1 cellular context compared by ENCODE assay signal in the genomic region with DNA sequence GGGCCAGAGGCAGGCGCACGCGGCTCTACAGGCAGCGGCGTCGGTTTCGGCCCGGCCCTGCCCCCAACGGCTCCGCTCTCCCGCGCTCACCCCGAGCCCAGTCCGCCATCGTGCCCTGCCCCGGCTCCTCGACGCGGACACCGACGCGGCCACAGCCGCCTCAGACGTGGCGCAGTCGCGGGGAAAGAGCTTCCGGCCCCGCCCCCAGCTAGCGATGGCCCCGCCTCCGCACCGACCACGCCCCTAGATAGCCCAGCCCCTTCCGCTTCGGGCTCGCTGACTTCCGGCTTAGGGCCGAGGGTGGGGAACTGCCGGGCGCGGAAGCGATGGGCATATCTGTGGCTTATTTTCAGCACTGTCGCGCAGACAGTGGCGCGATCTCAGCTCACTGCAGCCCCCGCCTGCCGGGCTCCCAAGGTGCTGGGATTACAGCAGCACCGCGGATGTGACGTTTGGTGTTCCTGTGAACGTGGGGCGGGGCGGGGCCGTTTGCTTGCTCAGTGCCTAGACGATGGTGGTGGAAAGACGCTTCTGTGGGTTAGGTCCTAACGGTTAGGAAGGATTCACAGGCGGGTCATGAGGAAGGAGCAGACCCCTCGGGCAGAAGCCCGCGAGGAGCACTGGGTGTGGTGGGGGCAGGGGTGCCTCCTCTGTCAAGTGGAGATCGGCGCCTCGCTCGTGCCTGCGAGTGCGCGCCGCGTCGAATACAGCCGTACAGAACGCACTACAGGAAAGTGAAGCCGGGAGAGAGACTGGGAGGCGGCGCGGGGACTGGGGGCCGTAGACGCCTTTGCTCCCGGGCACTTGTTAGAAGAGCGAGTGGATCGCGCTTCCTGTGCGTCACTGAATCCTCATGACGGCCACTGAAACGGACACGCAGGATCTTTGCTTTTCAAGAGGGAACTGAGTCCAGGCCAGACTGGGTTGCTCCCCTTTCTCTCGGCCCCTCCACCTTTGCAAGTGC.
A peak's percentile ranks its signal among the peaks of the same experiment; 100 is the strongest.
TF ChIP-seq lines count a peak whose summit lies in the region.

A gene with protein sequence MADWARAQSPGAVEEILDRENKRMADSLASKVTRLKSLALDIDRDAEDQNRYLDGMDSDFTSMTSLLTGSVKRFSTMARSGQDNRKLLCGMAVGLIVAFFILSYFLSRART (minus strand): TSS at position 187 of the 964 bp plus-strand sequence. CDS start 78 bp downstream, at position 109.
A gene (plus strand): TSS at position 496 of the 964 bp plus-strand sequence. CDS start 1,147 bp downstream, outside the sequence.

TF ChIP-seq in K562, 482 proteins besides CTCF, POLR2A, EP300 and RAD21 (continued from another document and continues in another):
- TF ChIP-seq, protein P1, sequence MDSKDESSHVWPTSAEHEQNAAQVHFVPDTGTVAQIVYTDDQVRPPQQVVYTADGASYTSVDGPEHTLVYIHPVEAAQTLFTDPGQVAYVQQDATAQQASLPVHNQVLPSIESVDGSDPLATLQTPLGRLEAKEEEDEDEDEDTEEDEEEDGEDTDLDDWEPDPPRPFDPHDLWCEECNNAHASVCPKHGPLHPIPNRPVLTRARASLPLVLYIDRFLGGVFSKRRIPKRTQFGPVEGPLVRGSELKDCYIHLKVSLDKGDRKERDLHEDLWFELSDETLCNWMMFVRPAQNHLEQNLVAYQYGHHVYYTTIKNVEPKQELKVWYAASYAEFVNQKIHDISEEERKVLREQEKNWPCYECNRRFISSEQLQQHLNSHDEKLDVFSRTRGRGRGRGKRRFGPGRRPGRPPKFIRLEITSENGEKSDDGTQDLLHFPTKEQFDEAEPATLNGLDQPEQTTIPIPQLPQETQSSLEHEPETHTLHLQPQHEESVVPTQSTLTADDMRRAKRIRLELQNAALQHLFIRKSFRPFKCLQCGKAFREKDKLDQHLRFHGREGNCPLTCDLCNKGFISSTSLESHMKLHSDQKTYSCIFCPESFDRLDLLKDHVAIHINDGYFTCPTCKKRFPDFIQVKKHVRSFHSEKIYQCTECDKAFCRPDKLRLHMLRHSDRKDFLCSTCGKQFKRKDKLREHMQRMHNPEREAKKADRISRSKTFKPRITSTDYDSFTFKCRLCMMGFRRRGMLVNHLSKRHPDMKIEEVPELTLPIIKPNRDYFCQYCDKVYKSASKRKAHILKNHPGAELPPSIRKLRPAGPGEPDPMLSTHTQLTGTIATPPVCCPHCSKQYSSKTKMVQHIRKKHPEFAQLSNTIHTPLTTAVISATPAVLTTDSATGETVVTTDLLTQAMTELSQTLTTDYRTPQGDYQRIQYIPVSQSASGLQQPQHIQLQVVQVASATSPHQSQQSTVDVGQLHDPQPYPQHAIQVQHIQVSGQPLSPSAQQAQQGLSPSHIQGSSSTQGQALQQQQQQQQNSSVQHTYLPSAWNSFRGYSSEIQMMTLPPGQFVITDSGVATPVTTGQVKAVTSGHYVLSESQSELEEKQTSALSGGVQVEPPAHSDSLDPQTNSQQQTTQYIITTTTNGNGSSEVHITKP (IDR thresholded peaks at IDR 0.05; ENCODE audit: partially characterized antibody) = peak; percentile 11
- TF ChIP-seq, protein P2, sequence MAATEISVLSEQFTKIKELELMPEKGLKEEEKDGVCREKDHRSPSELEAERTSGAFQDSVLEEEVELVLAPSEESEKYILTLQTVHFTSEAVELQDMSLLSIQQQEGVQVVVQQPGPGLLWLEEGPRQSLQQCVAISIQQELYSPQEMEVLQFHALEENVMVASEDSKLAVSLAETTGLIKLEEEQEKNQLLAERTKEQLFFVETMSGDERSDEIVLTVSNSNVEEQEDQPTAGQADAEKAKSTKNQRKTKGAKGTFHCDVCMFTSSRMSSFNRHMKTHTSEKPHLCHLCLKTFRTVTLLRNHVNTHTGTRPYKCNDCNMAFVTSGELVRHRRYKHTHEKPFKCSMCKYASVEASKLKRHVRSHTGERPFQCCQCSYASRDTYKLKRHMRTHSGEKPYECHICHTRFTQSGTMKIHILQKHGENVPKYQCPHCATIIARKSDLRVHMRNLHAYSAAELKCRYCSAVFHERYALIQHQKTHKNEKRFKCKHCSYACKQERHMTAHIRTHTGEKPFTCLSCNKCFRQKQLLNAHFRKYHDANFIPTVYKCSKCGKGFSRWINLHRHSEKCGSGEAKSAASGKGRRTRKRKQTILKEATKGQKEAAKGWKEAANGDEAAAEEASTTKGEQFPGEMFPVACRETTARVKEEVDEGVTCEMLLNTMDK (IDR thresholded peaks at IDR 0.05; ENCODE audit: borderline replicate concordance, insufficient read depth, low read depth, low read length, poor library complexity, severe bottlenecking) = no peak
- TF ChIP-seq ARID1B (IDR thresholded peaks at IDR 0.05) (no peak), HOXB6 (CRISPR knock-in tag; IDR thresholded peaks at IDR 0.05; ENCODE audit: borderline replicate concordance) (no peak), ZNF124 (CRISPR knock-in tag; IDR thresholded peaks at IDR 0.05) (no peak), SAFB (IDR thresholded peaks at IDR 0.05; ENCODE audit: borderline replicate concordance, low read depth, low read length) (no peak; the same call in 1 of the 2 replicates), ZNF253 (CRISPR knock-in tag; conservative IDR thresholded peaks at IDR 0.05) (no peak), EHMT2 (IDR thresholded peaks at IDR 0.05) (no peak), EWSR1 (IDR thresholded peaks at IDR 0.05; ENCODE audit: borderline replicate concordance, low read depth, partially characterized antibody) (no peak), MYC (IDR thresholded peaks at IDR 0.05; ENCODE audit: low read depth, low read length) (no peak; the same call in 1 of the 2 replicates), MYC (CRISPR knock-in tag; IDR thresholded peaks at IDR 0.05; ENCODE audit: borderline replicate concordance, low read depth) (peak; percentile 60; the same call in 1 of the 2 replicates), SIN3A (IDR thresholded peaks at IDR 0.05; ENCODE audit: borderline replicate concordance in 2 of 2, control insufficient read depth in 1 of 2, low read depth in 2 of 2, low read length in 2 of 2) (peak in 1 of 2 experiments; percentile 48; a peak in 1 of 4 replicates), FIP1L1 (IDR thresholded peaks at IDR 0.05; ENCODE audit: low read depth, low read length, poor library complexity, severe bottlenecking) (peak; percentile 80), RBBP5 (IDR thresholded peaks at IDR 0.05; ENCODE audit: borderline replicate concordance, insufficient read depth, low read length, poor library complexity, severe bottlenecking) (peak; percentile 21), POLR3A (IDR thresholded peaks at IDR 0.05; ENCODE audit: borderline replicate concordance, extremely low read depth, insufficient read depth, insufficient read length) (no peak), YY1 (IDR thresholded peaks at IDR 0.05; ENCODE audit: borderline replicate concordance in 1 of 3, control insufficient read depth in 1 of 3, extremely low read depth in 1 of 3, insufficient read depth in 3 of 3, insufficient read length in 1 of 3, insufficient replicate concordance in 2 of 3, low read depth in 1 of 3, low read length in 2 of 3) (peak; percentile 32 to 79 (median 63)), ZNF408 (CRISPR knock-in tag; IDR thresholded peaks at IDR 0.05; ENCODE audit: low read depth) (no peak), ZBTB7A (IDR thresholded peaks at IDR 0.05; ENCODE audit: borderline replicate concordance, control insufficient read depth, low read depth, low read length) (peak; percentile 26; the same call in 1 of the 2 replicates)
- TF ChIP-seq, protein P3, sequence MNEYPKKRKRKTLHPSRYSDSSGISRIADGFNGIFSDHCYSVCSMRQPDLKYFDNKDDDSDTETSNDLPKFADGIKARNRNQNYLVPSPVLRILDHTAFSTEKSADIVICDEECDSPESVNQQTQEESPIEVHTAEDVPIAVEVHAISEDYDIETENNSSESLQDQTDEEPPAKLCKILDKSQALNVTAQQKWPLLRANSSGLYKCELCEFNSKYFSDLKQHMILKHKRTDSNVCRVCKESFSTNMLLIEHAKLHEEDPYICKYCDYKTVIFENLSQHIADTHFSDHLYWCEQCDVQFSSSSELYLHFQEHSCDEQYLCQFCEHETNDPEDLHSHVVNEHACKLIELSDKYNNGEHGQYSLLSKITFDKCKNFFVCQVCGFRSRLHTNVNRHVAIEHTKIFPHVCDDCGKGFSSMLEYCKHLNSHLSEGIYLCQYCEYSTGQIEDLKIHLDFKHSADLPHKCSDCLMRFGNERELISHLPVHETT (CRISPR knock-in tag; conservative IDR thresholded peaks at IDR 0.05 in 1 of 2, IDR thresholded peaks at IDR 0.05 in 1 of 2) = peak in 1 of 2 experiments; percentile 92; a peak in 2 of 4 replicates
- TF ChIP-seq, protein P4, sequence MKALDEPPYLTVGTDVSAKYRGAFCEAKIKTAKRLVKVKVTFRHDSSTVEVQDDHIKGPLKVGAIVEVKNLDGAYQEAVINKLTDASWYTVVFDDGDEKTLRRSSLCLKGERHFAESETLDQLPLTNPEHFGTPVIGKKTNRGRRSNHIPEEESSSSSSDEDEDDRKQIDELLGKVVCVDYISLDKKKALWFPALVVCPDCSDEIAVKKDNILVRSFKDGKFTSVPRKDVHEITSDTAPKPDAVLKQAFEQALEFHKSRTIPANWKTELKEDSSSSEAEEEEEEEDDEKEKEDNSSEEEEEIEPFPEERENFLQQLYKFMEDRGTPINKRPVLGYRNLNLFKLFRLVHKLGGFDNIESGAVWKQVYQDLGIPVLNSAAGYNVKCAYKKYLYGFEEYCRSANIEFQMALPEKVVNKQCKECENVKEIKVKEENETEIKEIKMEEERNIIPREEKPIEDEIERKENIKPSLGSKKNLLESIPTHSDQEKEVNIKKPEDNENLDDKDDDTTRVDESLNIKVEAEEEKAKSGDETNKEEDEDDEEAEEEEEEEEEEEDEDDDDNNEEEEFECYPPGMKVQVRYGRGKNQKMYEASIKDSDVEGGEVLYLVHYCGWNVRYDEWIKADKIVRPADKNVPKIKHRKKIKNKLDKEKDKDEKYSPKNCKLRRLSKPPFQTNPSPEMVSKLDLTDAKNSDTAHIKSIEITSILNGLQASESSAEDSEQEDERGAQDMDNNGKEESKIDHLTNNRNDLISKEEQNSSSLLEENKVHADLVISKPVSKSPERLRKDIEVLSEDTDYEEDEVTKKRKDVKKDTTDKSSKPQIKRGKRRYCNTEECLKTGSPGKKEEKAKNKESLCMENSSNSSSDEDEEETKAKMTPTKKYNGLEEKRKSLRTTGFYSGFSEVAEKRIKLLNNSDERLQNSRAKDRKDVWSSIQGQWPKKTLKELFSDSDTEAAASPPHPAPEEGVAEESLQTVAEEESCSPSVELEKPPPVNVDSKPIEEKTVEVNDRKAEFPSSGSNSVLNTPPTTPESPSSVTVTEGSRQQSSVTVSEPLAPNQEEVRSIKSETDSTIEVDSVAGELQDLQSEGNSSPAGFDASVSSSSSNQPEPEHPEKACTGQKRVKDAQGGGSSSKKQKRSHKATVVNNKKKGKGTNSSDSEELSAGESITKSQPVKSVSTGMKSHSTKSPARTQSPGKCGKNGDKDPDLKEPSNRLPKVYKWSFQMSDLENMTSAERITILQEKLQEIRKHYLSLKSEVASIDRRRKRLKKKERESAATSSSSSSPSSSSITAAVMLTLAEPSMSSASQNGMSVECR (CRISPR knock-in tag; IDR thresholded peaks at IDR 0.05) = peak; percentile 87
- TF ChIP-seq, protein P5, sequence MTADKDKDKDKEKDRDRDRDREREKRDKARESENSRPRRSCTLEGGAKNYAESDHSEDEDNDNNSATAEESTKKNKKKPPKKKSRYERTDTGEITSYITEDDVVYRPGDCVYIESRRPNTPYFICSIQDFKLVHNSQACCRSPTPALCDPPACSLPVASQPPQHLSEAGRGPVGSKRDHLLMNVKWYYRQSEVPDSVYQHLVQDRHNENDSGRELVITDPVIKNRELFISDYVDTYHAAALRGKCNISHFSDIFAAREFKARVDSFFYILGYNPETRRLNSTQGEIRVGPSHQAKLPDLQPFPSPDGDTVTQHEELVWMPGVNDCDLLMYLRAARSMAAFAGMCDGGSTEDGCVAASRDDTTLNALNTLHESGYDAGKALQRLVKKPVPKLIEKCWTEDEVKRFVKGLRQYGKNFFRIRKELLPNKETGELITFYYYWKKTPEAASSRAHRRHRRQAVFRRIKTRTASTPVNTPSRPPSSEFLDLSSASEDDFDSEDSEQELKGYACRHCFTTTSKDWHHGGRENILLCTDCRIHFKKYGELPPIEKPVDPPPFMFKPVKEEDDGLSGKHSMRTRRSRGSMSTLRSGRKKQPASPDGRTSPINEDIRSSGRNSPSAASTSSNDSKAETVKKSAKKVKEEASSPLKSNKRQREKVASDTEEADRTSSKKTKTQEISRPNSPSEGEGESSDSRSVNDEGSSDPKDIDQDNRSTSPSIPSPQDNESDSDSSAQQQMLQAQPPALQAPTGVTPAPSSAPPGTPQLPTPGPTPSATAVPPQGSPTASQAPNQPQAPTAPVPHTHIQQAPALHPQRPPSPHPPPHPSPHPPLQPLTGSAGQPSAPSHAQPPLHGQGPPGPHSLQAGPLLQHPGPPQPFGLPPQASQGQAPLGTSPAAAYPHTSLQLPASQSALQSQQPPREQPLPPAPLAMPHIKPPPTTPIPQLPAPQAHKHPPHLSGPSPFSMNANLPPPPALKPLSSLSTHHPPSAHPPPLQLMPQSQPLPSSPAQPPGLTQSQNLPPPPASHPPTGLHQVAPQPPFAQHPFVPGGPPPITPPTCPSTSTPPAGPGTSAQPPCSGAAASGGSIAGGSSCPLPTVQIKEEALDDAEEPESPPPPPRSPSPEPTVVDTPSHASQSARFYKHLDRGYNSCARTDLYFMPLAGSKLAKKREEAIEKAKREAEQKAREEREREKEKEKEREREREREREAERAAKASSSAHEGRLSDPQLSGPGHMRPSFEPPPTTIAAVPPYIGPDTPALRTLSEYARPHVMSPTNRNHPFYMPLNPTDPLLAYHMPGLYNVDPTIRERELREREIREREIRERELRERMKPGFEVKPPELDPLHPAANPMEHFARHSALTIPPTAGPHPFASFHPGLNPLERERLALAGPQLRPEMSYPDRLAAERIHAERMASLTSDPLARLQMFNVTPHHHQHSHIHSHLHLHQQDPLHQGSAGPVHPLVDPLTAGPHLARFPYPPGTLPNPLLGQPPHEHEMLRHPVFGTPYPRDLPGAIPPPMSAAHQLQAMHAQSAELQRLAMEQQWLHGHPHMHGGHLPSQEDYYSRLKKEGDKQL (CRISPR knock-in tag; IDR thresholded peaks at IDR 0.05; ENCODE audit: borderline replicate concordance) = 0 out of 2 replicates have a peak, but pooled peaks have one; percentile 62
- TF ChIP-seq, protein P6, sequence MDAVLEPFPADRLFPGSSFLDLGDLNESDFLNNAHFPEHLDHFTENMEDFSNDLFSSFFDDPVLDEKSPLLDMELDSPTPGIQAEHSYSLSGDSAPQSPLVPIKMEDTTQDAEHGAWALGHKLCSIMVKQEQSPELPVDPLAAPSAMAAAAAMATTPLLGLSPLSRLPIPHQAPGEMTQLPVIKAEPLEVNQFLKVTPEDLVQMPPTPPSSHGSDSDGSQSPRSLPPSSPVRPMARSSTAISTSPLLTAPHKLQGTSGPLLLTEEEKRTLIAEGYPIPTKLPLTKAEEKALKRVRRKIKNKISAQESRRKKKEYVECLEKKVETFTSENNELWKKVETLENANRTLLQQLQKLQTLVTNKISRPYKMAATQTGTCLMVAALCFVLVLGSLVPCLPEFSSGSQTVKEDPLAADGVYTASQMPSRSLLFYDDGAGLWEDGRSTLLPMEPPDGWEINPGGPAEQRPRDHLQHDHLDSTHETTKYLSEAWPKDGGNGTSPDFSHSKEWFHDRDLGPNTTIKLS (IDR thresholded peaks at IDR 0.05; ENCODE audit: borderline replicate concordance, low read depth) = peak; percentile 98
- TF ChIP-seq, protein P7, sequence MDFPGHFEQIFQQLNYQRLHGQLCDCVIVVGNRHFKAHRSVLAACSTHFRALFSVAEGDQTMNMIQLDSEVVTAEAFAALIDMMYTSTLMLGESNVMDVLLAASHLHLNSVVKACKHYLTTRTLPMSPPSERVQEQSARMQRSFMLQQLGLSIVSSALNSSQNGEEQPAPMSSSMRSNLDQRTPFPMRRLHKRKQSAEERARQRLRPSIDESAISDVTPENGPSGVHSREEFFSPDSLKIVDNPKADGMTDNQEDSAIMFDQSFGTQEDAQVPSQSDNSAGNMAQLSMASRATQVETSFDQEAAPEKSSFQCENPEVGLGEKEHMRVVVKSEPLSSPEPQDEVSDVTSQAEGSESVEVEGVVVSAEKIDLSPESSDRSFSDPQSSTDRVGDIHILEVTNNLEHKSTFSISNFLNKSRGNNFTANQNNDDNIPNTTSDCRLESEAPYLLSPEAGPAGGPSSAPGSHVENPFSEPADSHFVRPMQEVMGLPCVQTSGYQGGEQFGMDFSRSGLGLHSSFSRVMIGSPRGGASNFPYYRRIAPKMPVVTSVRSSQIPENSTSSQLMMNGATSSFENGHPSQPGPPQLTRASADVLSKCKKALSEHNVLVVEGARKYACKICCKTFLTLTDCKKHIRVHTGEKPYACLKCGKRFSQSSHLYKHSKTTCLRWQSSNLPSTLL (IDR thresholded peaks at IDR 0.05) = no peak
